Comparison of ENCODE assay signal across 9 cellular contexts in genomic region chr18:22563098-22563707, GRCh38.
A peak's percentile ranks its signal among the peaks of the same experiment; 100 is the strongest.
DNase-seq lines count a peak whose midpoint lies in the region; ATAC-seq and TF ChIP-seq lines count a peak whose summit lies in the region.
"Had no signal": no experiment of that assay in that cellular context is flagged by ENCODE, and none has a peak within 500 bp of the region (broad histone marks: within the 10 kb centered on the region; RNA-seq: fewer than 3 reads in every experiment).

No MANE protein-coding gene starts in this region.

- TF ChIP-seq POLR2A in Peyer's patch (IDR thresholded peaks at IDR 0.05): no peak

- in situ Hi-C loops in Caki2 (cut with HindIII; ENCODE audit: low pct_unique_long_range_greater_than_20kb, low sequenced_read_pairs): loop anchor here (10.0 kb wide), 1 partner anchor 348 kb away; no protein-coding TSS in a partner anchor

- peak; percentile 81 for ATAC-seq in effector memory CD8-positive, alpha-beta T cell (replicated peaks)
- ATAC-seq in lung (ENCODE audit: insufficient read depth, low FRiP score) (peak; percentile 73), aorta (ENCODE audit: low FRiP score) (peak; percentile 83), HG03439 (IDR thresholded peaks at IDR 0.05; ENCODE audit: unreplicated experiment) (no peak)

- H3K36me3 ChIP-seq in Peyer's patch: no peaks in the 10 kb centered on the region
- no peaks in the 10 kb centered on the region for H3K36me3 ChIP-seq in lung (ENCODE audit: control insufficient read depth in 2 of 2, insufficient read depth in 2 of 2, low read length in 2 of 2)
- no peaks in the 10 kb centered on the region for H3K36me3 ChIP-seq in aorta (ENCODE audit: control insufficient read depth in 1 of 2, insufficient read depth in 2 of 2, low read length in 1 of 2)

- intact Hi-C loops in aorta (cut with DNase I): loop anchor here (5.0 to 10.0 kb wide), 2 partner anchors 566 to 668 kb away; no protein-coding TSS in a partner anchor

- H3K36me3 Mint-ChIP-seq in effector memory CD8-positive, alpha-beta T cell (ENCODE audit: insufficient read depth): peaks cover 4% of the 10 kb centered on the region

- H3K4me1 ChIP-seq in Peyer's patch: peaks cover 0 to 4% (median 0%) of the 10 kb centered on the region in 4 donors
- no peaks in the 10 kb centered on the region for H3K4me1 ChIP-seq in lung (ENCODE audit: control insufficient read depth in 2 of 2, insufficient read depth in 2 of 2, low read length in 2 of 2)
- H3K4me1 ChIP-seq in aorta (ENCODE audit: control insufficient read depth in 1 of 2, insufficient read depth in 2 of 2, low read length in 2 of 2): peaks cover 0 to 5% of the 10 kb centered on the region in 2 donors

- H3K4me3 Mint-ChIP-seq in effector memory CD8-positive, alpha-beta T cell: no peak overlapping the region
- H3K4me3 Mint-ChIP-seq: T-helper 1 cell treated with Interleukin-12 subunit alpha and Interleukin-12 subunit beta and Interleukin-4 antibody, amounts not matched to agents 30 μg/mL and 1 μg/mL, for 36 hours had no signal

- no peak overlapping the region for H3K4me3 ChIP-seq in Peyer's patch
- no peak overlapping the region for H3K4me3 ChIP-seq in lung
- H3K4me3 ChIP-seq in aorta (ENCODE audit: low read length in 2 of 2): peak overlapping the region in 1 of 2 donors; percentile 21

- no peaks in the 10 kb centered on the region for H3K9me3 ChIP-seq in Peyer's patch
- no peaks in the 10 kb centered on the region for H3K9me3 ChIP-seq in lung (ENCODE audit: control insufficient read depth in 2 of 2, insufficient read depth in 1 of 2, low read length in 1 of 2)
- no peaks in the 10 kb centered on the region for H3K9me3 ChIP-seq in aorta (ENCODE audit: control insufficient read depth, low read length)

- H3K27ac ChIP-seq in Peyer's patch: no peak overlapping the region
- peak overlapping the region; percentile 24 to 77 for H3K27ac ChIP-seq in lung (ENCODE audit: low read depth in 1 of 2, low read length in 1 of 2)
- H3K27ac ChIP-seq in aorta (ENCODE audit: low read depth in 1 of 2, low read length in 2 of 2): peak overlapping the region in 1 of 2 donors; percentile 25

- TF ChIP-seq CTCF in Peyer's patch (IDR thresholded peaks at IDR 0.05) (peak in 5 of 6 experiments; percentile 8 to 98 (median 96)), lung (IDR thresholded peaks at IDR 0.05; ENCODE audit: control extremely low read depth, extremely low read depth) (peak; percentile 62)

- H3K9me3 Mint-ChIP-seq in effector memory CD8-positive, alpha-beta T cell: no peaks in the 10 kb centered on the region
- H3K9me3 Mint-ChIP-seq: T-helper 1 cell treated with Interleukin-12 subunit alpha and Interleukin-12 subunit beta and Interleukin-4 antibody, amounts not matched to agents 30 μg/mL and 1 μg/mL, for 36 hours had no signal

- 3 to 6% methylated on average over 6 of the region's 6 CpGs for WGBS in lung, 2 donors
- 0 to 2% methylated on average over 6 of the region's 6 CpGs for WGBS in aorta, 2 donors

- no peaks in the 10 kb centered on the region for H3K27me3 ChIP-seq in Peyer's patch
- no peaks in the 10 kb centered on the region for H3K27me3 ChIP-seq in lung (ENCODE audit: control insufficient read depth, insufficient read depth)
- no peaks in the 10 kb centered on the region for H3K27me3 ChIP-seq in aorta (ENCODE audit: control insufficient read depth in 1 of 2, insufficient read depth in 2 of 2, low read length in 1 of 2)

- H3K27me3 Mint-ChIP-seq in effector memory CD8-positive, alpha-beta T cell: peaks cover 43 to 53% of the 10 kb centered on the region in 2 donors

- no peak overlapping the region for H3K27ac Mint-ChIP-seq in effector memory CD8-positive, alpha-beta T cell
- H3K27ac Mint-ChIP-seq: T-helper 1 cell treated with Interleukin-12 subunit alpha and Interleukin-12 subunit beta and Interleukin-4 antibody, amounts not matched to agents 30 μg/mL and 1 μg/mL, for 36 hours had no signal

- peaks cover 5 to 6% of the 10 kb centered on the region in 2 donors for H3K4me1 Mint-ChIP-seq in effector memory CD8-positive, alpha-beta T cell (ENCODE audit: low read depth in 2 of 2)

- peak; percentile 71 for DNase-seq in Caki2 (ENCODE audit: low read depth)
- DNase-seq in GM19240 (ENCODE audit: insufficient read length, low spot score): peak; percentile 12
- peak; percentile 85 for DNase-seq in HT-29 (ENCODE audit: low spot score)
- DNase-seq in Peyer's patch: peak in 1 of 3 donors; percentile 62
- peak; percentile 17 to 35 (median 32) for DNase-seq in effector memory CD8-positive, alpha-beta T cell
- no peak for DNase-seq in lung (ENCODE audit: low spot score)
- no peak for DNase-seq in aorta

Comparison
In these comparisons a context has a peak if more than half of its experiments do, and no peak if none do; other contexts are left out.
1. DNase-seq: peak in Caki2 (single experiment), GM19240 (single experiment), HT-29 (single experiment) and effector memory CD8-positive, alpha-beta T cell (3 of 3); none in lung (single experiment) and aorta (0 of 2).
2. H3K27ac ChIP-seq: peak in lung (2 of 2); none in Peyer's patch (0 of 4).